Comparison of ENCODE assay signal across 29 cellular contexts in genomic region chrX:132861076-132861475, GRCh38.
"Had no signal": no experiment of that assay in that cellular context is flagged by ENCODE, and none has a peak within 500 bp of the region (broad histone marks: within the 10 kb centered on the region; RNA-seq: fewer than 3 reads in every experiment).

No MANE protein-coding gene starts in this region.

- H3K9me3 ChIP-seq: adrenal gland, body of pancreas, esophagus muscularis mucosa, gastrocnemius medialis, heart left ventricle had no signal

- DNase-seq: activated CD4-positive, alpha-beta memory T cell treated with anti-CD3 and anti-CD28 coated beads for 36 hours; activated CD4-positive, alpha-beta T cell treated with anti-CD3 and anti-CD28 coated beads for 36 hours; activated CD4-positive, alpha-beta T cell treated with anti-CD3 and anti-CD28 coated beads, Interleukin-2, amount 10 ng/mL, durations not matched to agents 24 days and 14 days; activated CD4-positive, CD25-positive, alpha-beta regulatory T cell; activated CD4-positive, CD25-positive, alpha-beta regulatory T cell treated with anti-CD3 and anti-CD28 coated beads, Interleukin-2, amount 50 U/mL, for 72 hours; activated CD8-positive, alpha-beta memory T cell treated with anti-CD3 and anti-CD28 coated beads, Interleukin-2, amount 10 ng/mL, durations not matched to agents 7 days and 5 days; activated CD8-positive, alpha-beta memory T cell treated with anti-CD3 and anti-CD28 coated beads, Interleukin-2, amount 50 U/mL, for 4 hours; activated CD8-positive, alpha-beta T cell treated with anti-CD3 and anti-CD28 coated beads, Interleukin-2, amount 10 ng/mL, durations not matched to agents 7 days and 5 days; activated effector memory CD4-positive, alpha-beta T cell treated with anti-CD3 and anti-CD28 coated beads, Interleukin-2, amount 50 U/mL, for 16 hours; activated naive CD4-positive, alpha-beta T cell treated with anti-CD3 and anti-CD28 coated beads for 36 hours; activated naive CD8-positive, alpha-beta T cell treated with anti-CD3 and anti-CD28 coated beads for 36 hours; activated naive CD8-positive, alpha-beta T cell treated with anti-CD3 and anti-CD28 coated beads, Interleukin-2, amount 50 U/mL, for 24 hours; activated T-cell treated with anti-CD3 and anti-CD28 coated beads, Interleukin-2, amount 50 U/mL, for 1 hour; activated T-cell treated with anti-CD3 and anti-CD28 coated beads, Interleukin-2, amount 50 U/mL, for 48 hours; adrenal gland; amygdala; aorta; body of pancreas; caudate nucleus; cortex of kidney; dermis blood vessel endothelial cell; effector CD4-positive, alpha-beta T cell; effector memory CD8-positive, alpha-beta T cell; erythroblast; foreskin keratinocyte; gastrocnemius medialis; glutamatergic neuron; heart left ventricle had no signal

- ATAC-seq: activated CD4-positive, alpha-beta T cell treated with anti-CD3 and anti-CD28 coated beads for 36 hours; activated CD8-positive, alpha-beta memory T cell treated with anti-CD3 and anti-CD28 coated beads, Interleukin-2, amount 10 ng/mL, durations not matched to agents 7 days and 5 days; activated CD8-positive, alpha-beta T cell treated with anti-CD3 and anti-CD28 coated beads, Interleukin-2, amount 10 ng/mL, durations not matched to agents 7 days and 5 days; activated naive CD8-positive, alpha-beta T cell treated with anti-CD3 and anti-CD28 coated beads, Interleukin-2, amount 50 U/mL, for 24 hours; body of pancreas; effector memory CD8-positive, alpha-beta T cell; foreskin keratinocyte; gastrocnemius medialis; heart left ventricle had no signal

- H3K36me3 ChIP-seq: adrenal gland, esophagus muscularis mucosa, gastrocnemius medialis, heart left ventricle had no signal

- H3K4me1 ChIP-seq: adrenal gland, body of pancreas, esophagus muscularis mucosa, foreskin keratinocyte, gastrocnemius medialis, heart left ventricle had no signal

- H3K4me3 ChIP-seq: adrenal gland, body of pancreas, esophagus muscularis mucosa, gastrocnemius medialis, heart left ventricle had no signal

- H3K27ac ChIP-seq: adrenal gland, body of pancreas, esophagus muscularis mucosa, foreskin keratinocyte, gastrocnemius medialis, heart left ventricle had no signal

- H3K27me3 ChIP-seq: body of pancreas, esophagus muscularis mucosa, foreskin keratinocyte, gastrocnemius medialis had no signal
